Comparison of ENCODE assay signal across 22 cellular contexts in genomic region chr16:26316683-26317464, GRCh38.
A peak's percentile ranks its signal among the peaks of the same experiment; 100 is the strongest.
DNase-seq lines count a peak whose midpoint lies in the region; ATAC-seq and TF ChIP-seq lines count a peak whose summit lies in the region.
"Had no signal": no experiment of that assay in that cellular context is flagged by ENCODE, and none has a peak within 500 bp of the region (broad histone marks: within the 10 kb centered on the region; RNA-seq: fewer than 3 reads in every experiment).

No MANE protein-coding gene starts in this region.

- TF ChIP-seq EP300 in Ishikawa (IDR thresholded peaks at IDR 0.05; ENCODE audit: borderline replicate concordance) = no peak

- TF ChIP-seq RAD21 in Ishikawa (IDR thresholded peaks at IDR 0.05; ENCODE audit: low read depth) = no peak

- ATAC-seq in activated T-cell treated with anti-CD3 and anti-CD28 coated beads, Interleukin-2, amount 50 U/mL, for 72 hours (replicated peaks in 1 of 2) = no peak
- ATAC-seq in HG02852 (IDR thresholded peaks at IDR 0.05; ENCODE audit: unreplicated experiment) = no peak
- ATAC-seq: activated naive CD4-positive, alpha-beta T cell treated with anti-CD3 and anti-CD28 coated beads, Interleukin-2, amount 50 U/mL, for 72 hours; foreskin keratinocyte had no signal

- H3K36me3 Mint-ChIP-seq in endodermal cell (ENCODE audit: low read depth) = no peaks in the 10 kb centered on the region
- H3K36me3 Mint-ChIP-seq in activated T-cell treated with anti-CD3 and anti-CD28 coated beads, Interleukin-2, amount 50 U/mL, for 72 hours (ENCODE audit: insufficient read depth in 2 of 2) = no peaks in the 10 kb centered on the region
- H3K36me3 Mint-ChIP-seq: activated naive CD4-positive, alpha-beta T cell treated with anti-CD3 and anti-CD28 coated beads, Interleukin-2, amount 50 U/mL, for 72 hours had no signal

- no peak overlapping the region for H3K27ac ChIP-seq in endodermal cell (ENCODE audit: low read depth, low read length)
- no peak overlapping the region for H3K27ac ChIP-seq in Peyer's patch
- H3K27ac ChIP-seq: C4-2B, foreskin keratinocyte, stomach had no signal

- no peaks in the 10 kb centered on the region for H3K9me3 ChIP-seq in endodermal cell (ENCODE audit: control insufficient read depth, low read length)
- no peaks in the 10 kb centered on the region for H3K9me3 ChIP-seq in Peyer's patch
- H3K9me3 ChIP-seq: stomach had no signal

- H3K27me3 ChIP-seq in endodermal cell (ENCODE audit: control insufficient read depth, insufficient read depth, low read length, poor library complexity, severe bottlenecking) (no peaks in the 10 kb centered on the region), Peyer's patch (no peaks in the 10 kb centered on the region)
- H3K27me3 ChIP-seq: foreskin keratinocyte, stomach had no signal

- in situ Hi-C loops in ACHN (cut with HindIII; ENCODE audit: low pct_ligation_motif_present, low pct_unique_long_range_greater_than_20kb, low sequenced_read_pairs) = no loop called here

- no peaks in the 10 kb centered on the region for H3K27me3 Mint-ChIP-seq in endodermal cell (ENCODE audit: insufficient read depth)
- H3K27me3 Mint-ChIP-seq in activated T-cell treated with anti-CD3 and anti-CD28 coated beads, Interleukin-2, amount 50 U/mL, for 72 hours (ENCODE audit: low read depth) = no peaks in the 10 kb centered on the region

- H3K4me1 ChIP-seq in endodermal cell (ENCODE audit: control insufficient read depth, insufficient read depth, low read length) = no peaks in the 10 kb centered on the region
- H3K4me1 ChIP-seq in Peyer's patch = no peaks in the 10 kb centered on the region
- H3K4me1 ChIP-seq: foreskin keratinocyte, stomach had no signal

- H3K4me3 Mint-ChIP-seq in endodermal cell = no peak overlapping the region
- no peak overlapping the region for H3K4me3 Mint-ChIP-seq in activated T-cell treated with anti-CD3 and anti-CD28 coated beads, Interleukin-2, amount 50 U/mL, for 72 hours

- H3K36me3 ChIP-seq in endodermal cell (ENCODE audit: control insufficient read depth, insufficient read depth, low read length) = no peaks in the 10 kb centered on the region
- no peaks in the 10 kb centered on the region for H3K36me3 ChIP-seq in Peyer's patch
- H3K36me3 ChIP-seq: stomach had no signal

- peak; percentile 11 for DNase-seq in ACHN
- DNase-seq in endodermal cell = peak; percentile 88
- DNase-seq in middle frontal gyrus (ENCODE audit: extremely low spot score, low spot score) = peak; percentile 27
- DNase-seq in activated T-cell treated with anti-CD3 and anti-CD28 coated beads, Interleukin-2, amount 50 U/mL, for 72 hours = no peak
- no peak for DNase-seq in Peyer's patch
- no peak for DNase-seq in NCI-H1436 (lab: John Stamatoyannopoulos, UW)
- DNase-seq: effector CD4-positive, alpha-beta T cell; foreskin keratinocyte; mammary epithelial cell; NCI-H1092; NCI-H1930; NCI-H345; NCI-H82; OCI-M1; SHP77; stimulated activated CD4-positive, alpha-beta T cell treated with anti-CD3 and anti-CD28 coated beads, Interleukin-4, amount 100 ng/mL, for 4 hours; stomach; trophoblast cell had no signal

- H3K27ac Mint-ChIP-seq in endodermal cell = no peak overlapping the region
- H3K27ac Mint-ChIP-seq in activated T-cell treated with anti-CD3 and anti-CD28 coated beads, Interleukin-2, amount 50 U/mL, for 72 hours = no peak overlapping the region
- H3K27ac Mint-ChIP-seq: activated naive CD4-positive, alpha-beta T cell treated with anti-CD3 and anti-CD28 coated beads, Interleukin-2, amount 50 U/mL, for 72 hours had no signal

- no peak for TF ChIP-seq POLR2A in Peyer's patch (IDR thresholded peaks at IDR 0.05)

- no peak overlapping the region for H3K9ac ChIP-seq in endodermal cell (ENCODE audit: extremely low read depth, low read length, poor library complexity, severe bottlenecking)

- 71 to 73% methylated on average over 12 of the region's 12 CpGs for WGBS in endodermal cell (ENCODE audit: insufficient coverage in 1 of 2, insufficient read length in 1 of 2), 2 experiments

- no peaks in the 10 kb centered on the region for H3K4me1 Mint-ChIP-seq in endodermal cell
- no peaks in the 10 kb centered on the region for H3K4me1 Mint-ChIP-seq in activated T-cell treated with anti-CD3 and anti-CD28 coated beads, Interleukin-2, amount 50 U/mL, for 72 hours (ENCODE audit: low read depth)

- H3K9me3 Mint-ChIP-seq in endodermal cell = no peaks in the 10 kb centered on the region
- H3K9me3 Mint-ChIP-seq in activated T-cell treated with anti-CD3 and anti-CD28 coated beads, Interleukin-2, amount 50 U/mL, for 72 hours = peaks cover 2 to 4% of the 10 kb centered on the region in 2 donors

- TF ChIP-seq CTCF in endodermal cell (conservative IDR thresholded peaks at IDR 0.05) (no peak), Peyer's patch (IDR thresholded peaks at IDR 0.05) (no peak)

- H3K4me3 ChIP-seq in endodermal cell (ENCODE audit: low read length) (no peak overlapping the region), Peyer's patch (no peak overlapping the region)
- H3K4me3 ChIP-seq: stomach had no signal

TF ChIP-seq in Ishikawa, 13 proteins besides CTCF, POLR2A, EP300 and RAD21:
- TF ChIP-seq REST (IDR thresholded peaks at IDR 0.05; ENCODE audit: low read depth) (peak; percentile 74), EGR1 (IDR thresholded peaks at IDR 0.05) (no peak)

Comparison
In these comparisons a context has a peak if more than half of its experiments do, and no peak if none do; other contexts are left out.
1. DNase-seq: peak in ACHN (single experiment), endodermal cell (single experiment) and middle frontal gyrus (single experiment); none in activated T-cell treated with anti-CD3 and anti-CD28 coated beads, Interleukin-2, amount 50 U/mL, for 72 hours (0 of 2), Peyer's patch (0 of 3) and NCI-H1436 (single experiment).